Comparison of ENCODE assay signal across 33 cellular contexts in genomic region chr5:35038891-35039290, GRCh38. TPM values are rescaled to one million over a fixed set of nuclear protein-coding genes. Genes with fewer than 3 reads are reported as not detected.
"Had no signal": no experiment of that assay in that cellular context is flagged by ENCODE, and none has a peak within 500 bp of the region (broad histone marks: within the 10 kb centered on the region; RNA-seq: fewer than 3 reads in every experiment).

No MANE protein-coding gene starts in this region.

- H3K36me3 ChIP-seq: brain microvascular endothelial cell, left lung, neutrophil, ovary, prostate gland, right atrium auricular region, thyroid gland had no signal

- DNase-seq: activated CD4-positive, alpha-beta T cell treated with anti-CD3 and anti-CD28 coated beads, Interleukin-2, amount 10 ng/mL, durations not matched to agents 24 days and 14 days; activated CD8-positive, alpha-beta memory T cell treated with anti-CD3 and anti-CD28 coated beads, Interleukin-2, amount 10 ng/mL, durations not matched to agents 7 days and 5 days; activated CD8-positive, alpha-beta T cell treated with anti-CD3 and anti-CD28 coated beads for 36 hours; activated gamma-delta T cell; activated naive CD4-positive, alpha-beta T cell treated with anti-CD3 and anti-CD28 coated beads, Interleukin-2, amount 50 U/mL, for 16 hours; activated naive CD8-positive, alpha-beta T cell treated with anti-CD3 and anti-CD28 coated beads, Interleukin-2, amount 50 U/mL, for 24 hours; activated T-cell treated with anti-CD3 and anti-CD28 coated beads for 4 hours; anterior cingulate cortex; brain microvascular endothelial cell; cortex of kidney; foreskin keratinocyte; hippocampal formation; kidney glomerular epithelial cell; left lung; naive thymus-derived CD8-positive, alpha-beta T cell; ovary; stimulated activated CD4-positive, alpha-beta T cell treated with anti-CD3 and anti-CD28 coated beads, Interleukin-12 subunit alpha, Interleukin-12 subunit beta, amount 100 ng/mL, for 4 hours; stimulated activated CD4-positive, alpha-beta T cell treated with anti-CD3 and anti-CD28 coated beads, Interleukin-4, amount 100 ng/mL, for 4 hours; substantia nigra; T-cell; thyroid gland had no signal

- H3K9me3 Mint-ChIP-seq: activated CD4-positive, alpha-beta T cell treated with anti-CD3 and anti-CD28 coated beads, Interleukin-2, amount 10 ng/mL, durations not matched to agents 24 days and 14 days; activated CD8-positive, alpha-beta T cell treated with anti-CD3 and anti-CD28 coated beads for 36 hours; activated naive CD8-positive, alpha-beta T cell treated with anti-CD3 and anti-CD28 coated beads, Interleukin-2, amount 50 U/mL, for 24 hours; activated T-helper 1 cell treated with anti-CD3 and anti-CD28 coated beads, Interleukin-12 subunit alpha, Interleukin-12 subunit beta, Interleukin-2, Interleukin-4 antibody, amounts not matched to agents 30 ng/mL and 10 ng/mL and 1 ng/mL, durations not matched to agents 14 hours and 24 hours and 36 hours; central memory CD8-positive, alpha-beta T cell; naive thymus-derived CD8-positive, alpha-beta T cell; stimulated activated naive CD8-positive, alpha-beta T cell treated with anti-CD3 and anti-CD28 coated beads, Interleukin-15, Interleukin-2, amounts not matched to agents 100 ng/mL and 50 ng/mL, for 24 hours; T-cell; T-helper 2 cell treated with Interferon-gamma antibody and Interleukin-4, amounts not matched to agents 5 μg/mL and 100 μg/mL, for 36 hours had no signal

- H3K4me1 Mint-ChIP-seq: activated CD4-positive, alpha-beta T cell treated with anti-CD3 and anti-CD28 coated beads, Interleukin-2, amount 10 ng/mL, durations not matched to agents 24 days and 14 days; activated CD8-positive, alpha-beta memory T cell treated with anti-CD3 and anti-CD28 coated beads, Interleukin-2, amount 10 ng/mL, durations not matched to agents 7 days and 5 days; activated naive CD8-positive, alpha-beta T cell treated with anti-CD3 and anti-CD28 coated beads, Interleukin-2, amount 50 U/mL, for 24 hours; central memory CD8-positive, alpha-beta T cell; naive thymus-derived CD8-positive, alpha-beta T cell; T-cell had no signal

- H3K9me3 ChIP-seq: left lung, neutrophil, ovary, prostate gland, right atrium auricular region, thyroid gland had no signal

- H3K27ac Mint-ChIP-seq: activated CD4-positive, alpha-beta T cell treated with anti-CD3 and anti-CD28 coated beads, Interleukin-2, amount 10 ng/mL, durations not matched to agents 24 days and 14 days; activated CD8-positive, alpha-beta memory T cell treated with anti-CD3 and anti-CD28 coated beads, Interleukin-2, amount 10 ng/mL, durations not matched to agents 7 days and 5 days; activated CD8-positive, alpha-beta T cell treated with anti-CD3 and anti-CD28 coated beads for 36 hours; activated naive CD8-positive, alpha-beta T cell treated with anti-CD3 and anti-CD28 coated beads, Interleukin-2, amount 50 U/mL, for 24 hours; activated T-helper 1 cell treated with anti-CD3 and anti-CD28 coated beads, Interleukin-12 subunit alpha, Interleukin-12 subunit beta, Interleukin-2, Interleukin-4 antibody, amounts not matched to agents 30 ng/mL and 10 ng/mL and 1 ng/mL, durations not matched to agents 14 hours and 24 hours and 36 hours; naive thymus-derived CD8-positive, alpha-beta T cell; stimulated activated naive CD8-positive, alpha-beta T cell treated with anti-CD3 and anti-CD28 coated beads, Interleukin-15, Interleukin-2, amounts not matched to agents 100 ng/mL and 50 ng/mL, for 24 hours; T-cell; T-helper 2 cell treated with Interferon-gamma antibody and Interleukin-4, amounts not matched to agents 5 μg/mL and 100 μg/mL, for 36 hours had no signal

- H3K27ac ChIP-seq: brain microvascular endothelial cell, epithelial cell of prostate, foreskin keratinocyte, left lung, neutrophil, ovary, prostate gland, right atrium auricular region, thyroid gland, VCaP had no signal

- H3K4me3 Mint-ChIP-seq: activated CD4-positive, alpha-beta T cell treated with anti-CD3 and anti-CD28 coated beads, Interleukin-2, amount 10 ng/mL, durations not matched to agents 24 days and 14 days; activated CD8-positive, alpha-beta memory T cell treated with anti-CD3 and anti-CD28 coated beads, Interleukin-2, amount 10 ng/mL, durations not matched to agents 7 days and 5 days; activated CD8-positive, alpha-beta T cell treated with anti-CD3 and anti-CD28 coated beads for 36 hours; activated naive CD8-positive, alpha-beta T cell treated with anti-CD3 and anti-CD28 coated beads, Interleukin-2, amount 50 U/mL, for 24 hours; activated T-helper 1 cell treated with anti-CD3 and anti-CD28 coated beads, Interleukin-12 subunit alpha, Interleukin-12 subunit beta, Interleukin-2, Interleukin-4 antibody, amounts not matched to agents 30 ng/mL and 10 ng/mL and 1 ng/mL, durations not matched to agents 14 hours and 24 hours and 36 hours; central memory CD8-positive, alpha-beta T cell; naive thymus-derived CD8-positive, alpha-beta T cell; stimulated activated naive CD8-positive, alpha-beta T cell treated with anti-CD3 and anti-CD28 coated beads, Interleukin-15, Interleukin-2, amounts not matched to agents 100 ng/mL and 50 ng/mL, for 24 hours; T-cell; T-helper 2 cell treated with Interferon-gamma antibody and Interleukin-4, amounts not matched to agents 5 μg/mL and 100 μg/mL, for 36 hours had no signal

- H3K4me3 ChIP-seq: left lung, lung, ovary, prostate gland, right atrium auricular region, thyroid gland had no signal

- H3K27me3 ChIP-seq: brain microvascular endothelial cell, ovary, right atrium auricular region, thyroid gland had no signal

- H3K36me3 Mint-ChIP-seq: activated CD8-positive, alpha-beta memory T cell treated with anti-CD3 and anti-CD28 coated beads, Interleukin-2, amount 10 ng/mL, durations not matched to agents 7 days and 5 days; naive thymus-derived CD8-positive, alpha-beta T cell; T-cell had no signal

- H3K4me1 ChIP-seq: foreskin keratinocyte, left lung, prostate gland, thyroid gland had no signal

RNA-seq across cellular contexts. Expression of gene AGXT2, which starts 8.9 kb away (rescaled TPM):
- total RNA-seq: activated CD4-positive, alpha-beta T cell treated with anti-CD3 and anti-CD28 coated beads, Interleukin-2, amount 10 ng/mL, durations not matched to agents 24 days and 14 days; activated CD8-positive, alpha-beta memory T cell treated with anti-CD3 and anti-CD28 coated beads, Interleukin-2, amount 10 ng/mL, durations not matched to agents 7 days and 5 days; activated CD8-positive, alpha-beta T cell treated with anti-CD3 and anti-CD28 coated beads for 36 hours; activated T-helper 1 cell treated with anti-CD3 and anti-CD28 coated beads, Interleukin-12 subunit alpha, Interleukin-12 subunit beta, Interleukin-2, Interleukin-4 antibody, amounts not matched to agents 30 ng/mL and 10 ng/mL and 1 ng/mL, durations not matched to agents 14 hours and 24 hours and 36 hours; foreskin keratinocyte; left lung; lung; naive thymus-derived CD8-positive, alpha-beta T cell; prostate gland; right atrium auricular region; skeletal muscle tissue; T-cell; thyroid gland; ureter had no signal
- polyA plus RNA-seq: foreskin keratinocyte; lung; naive thymus-derived CD8-positive, alpha-beta T cell had no signal
